13 cellular contexts compared by ENCODE assay signal in the genomic region with DNA sequence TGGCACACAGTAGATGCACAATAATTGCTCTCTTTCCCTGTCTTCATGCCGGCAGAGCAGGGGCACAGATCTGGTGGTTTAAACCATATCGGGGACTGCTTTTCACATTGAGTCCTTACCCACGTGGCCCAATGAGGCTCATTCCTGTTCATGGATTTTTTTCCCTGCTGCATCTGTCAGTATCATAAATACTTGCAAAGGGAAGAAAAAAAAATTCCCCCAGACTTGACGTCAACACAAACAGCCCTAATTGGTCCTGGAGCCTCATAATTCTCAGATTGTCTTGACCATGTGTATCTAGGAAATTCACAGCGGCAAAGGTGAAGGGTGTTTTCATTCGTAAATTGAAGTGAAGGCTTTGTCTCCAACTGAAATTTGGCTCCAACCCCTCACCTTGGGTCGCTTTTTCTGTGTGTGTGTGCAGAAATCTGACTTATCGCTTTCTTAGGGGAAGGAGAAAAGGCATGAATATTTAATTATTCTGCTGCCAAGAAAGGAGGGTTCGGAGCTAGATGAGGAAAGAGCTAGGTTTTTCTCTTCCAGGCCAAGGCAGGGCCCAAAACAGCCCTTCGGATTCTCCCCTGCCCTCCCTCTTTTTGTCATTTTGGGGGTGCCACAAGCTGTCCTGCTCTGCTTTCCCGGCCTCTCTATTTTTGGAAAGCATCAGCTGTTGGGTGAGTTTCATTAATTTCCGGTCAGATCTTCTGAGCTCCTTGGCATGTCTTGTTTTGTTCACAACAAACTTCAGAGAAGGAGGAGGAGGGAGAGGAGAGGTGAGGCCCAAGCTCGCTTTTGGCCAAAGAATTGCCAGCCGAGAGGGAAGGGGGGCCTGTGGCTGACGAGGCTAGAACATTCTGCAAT. TPM values are rescaled to one million over a fixed set of nuclear protein-coding genes. Genes with fewer than 3 reads are reported as not detected.
A peak's percentile ranks its signal among the peaks of the same experiment; 100 is the strongest.
DNase-seq lines count a peak whose midpoint lies in the region; ATAC-seq and TF ChIP-seq lines count a peak whose summit lies in the region.
"Had no signal": no experiment of that assay in that cellular context is flagged by ENCODE, and none has a peak within 500 bp of the region (broad histone marks: within the 10 kb centered on the region; RNA-seq: fewer than 3 reads in every experiment).

No MANE protein-coding gene starts in this region.

- H3K14ac ChIP-seq in IMR-90 (replicated peaks; ENCODE audit: low read depth, low read length) (peak overlapping the region; percentile 14), mesenchymal stem cell (ENCODE audit: low read length in 2 of 2) (no peak overlapping the region)

- H3K23ac ChIP-seq in IMR-90 (ENCODE audit: low read depth, low read length) (peak overlapping the region; percentile 21), mesenchymal stem cell (ENCODE audit: low read length in 2 of 2) (no peak overlapping the region)

- peak overlapping the region; percentile 84 for H2AFZ ChIP-seq in IMR-90 (replicated peaks; ENCODE audit: low read length, poor library complexity)
- H2AFZ ChIP-seq in mesenchymal stem cell (ENCODE audit: low read depth, low read length), result no peak overlapping the region

- dilution Hi-C loops in IMR-90 (cut with HindIII; ENCODE audit: low sequenced_read_pairs, unreplicated experiment), result no loop called here

- H3K18ac ChIP-seq in IMR-90 (ENCODE audit: low read depth, low read length) (peak overlapping the region; percentile 40), mesenchymal stem cell (ENCODE audit: low read depth in 1 of 2, low read length in 2 of 2) (peak overlapping the region in 1 of 2 experiments; percentile 80)

- peak overlapping the region; percentile 52 to 83 for H2BK12ac ChIP-seq in mesenchymal stem cell (ENCODE audit: low read length in 2 of 2)

- H2BK15ac ChIP-seq in IMR-90 (ENCODE audit: low read depth, low read length) (peak overlapping the region; percentile 23; the same call in 2 of the 3 replicates), mesenchymal stem cell (ENCODE audit: low read depth, poor library complexity, severe bottlenecking) (peak overlapping the region; percentile 71)

- intact Hi-C loops in IMR-90 (cut with micrococcal nuclease), result no loop called here

- POLR2A ChIA-PET in IMR-90 (lab: Charles Lee; ENCODE audit: unreplicated experiment), result no interaction called here

- H3K9me1 ChIP-seq in IMR-90 (ENCODE audit: insufficient read depth, low read length), result peaks cover 19% of the 10 kb centered on the region; the same call in 1 of the 2 replicates

- 30% methylated on average over 3 of the region's 15 CpGs; no CpG with 5 or more reads in 1 of the 2 experiments for WGBS in IMR-90 (ENCODE audit: extremely low coverage in 2 of 2, insufficient read length in 1 of 2), 2 experiments
- WGBS in mesenchymal stem cell, result 71% methylated on average over 13 of the region's 15 CpGs

- H3K79me1 ChIP-seq in IMR-90 (ENCODE audit: low read depth in 1 of 2, low read length in 2 of 2) (no peaks in the 10 kb centered on the region), mesenchymal stem cell (replicated peaks; ENCODE audit: low read length, poor library complexity, severe bottlenecking) (no peaks in the 10 kb centered on the region)

- DNase-seq in IMR-90 (peak; percentile 68), choroid plexus epithelial cell (ENCODE audit: low read depth) (peak; percentile 50), mesenchymal stem cell (peak; percentile 69), HT-29 (ENCODE audit: low spot score) (no peak)
- no peak for DNase-seq in stimulated activated naive CD8-positive, alpha-beta T cell treated with anti-CD3 and anti-CD28 coated beads, Interleukin-15, amount 100 ng/mL, for 72 hours
- DNase-seq: activated CD4-positive, alpha-beta T cell treated with anti-CD3 and anti-CD28 coated beads for 1 hour; activated naive CD8-positive, alpha-beta T cell treated with anti-CD3 and anti-CD28 coated beads for 36 hours; COR-L47; NCI-H2029 had no signal

- H3K4me2 ChIP-seq in IMR-90 (ENCODE audit: low read depth, low read length) (no peak overlapping the region), mesenchymal stem cell (ENCODE audit: low read length, poor library complexity, severe bottlenecking) (no peak overlapping the region)

- H3K4me3 Mint-ChIP-seq in stimulated activated naive CD8-positive, alpha-beta T cell treated with anti-CD3 and anti-CD28 coated beads, Interleukin-15, amount 100 ng/mL, for 72 hours, result no peak overlapping the region
- H3K4me3 Mint-ChIP-seq: activated naive CD8-positive, alpha-beta T cell treated with anti-CD3 and anti-CD28 coated beads for 36 hours had no signal

- H2BK120ac ChIP-seq in IMR-90 (ENCODE audit: low read depth, low read length) (peak overlapping the region; percentile 81), mesenchymal stem cell (ENCODE audit: low read depth, low read length) (peak overlapping the region; percentile 62)

- TF ChIP-seq POLR2A in IMR-90 (IDR thresholded peaks at IDR 0.05; ENCODE audit: low read depth, low read length), result no peak

- H2BK20ac ChIP-seq in IMR-90 (ENCODE audit: low read depth, low read length), result peak overlapping the region; percentile 67

- H3K4me3 ChIP-seq in IMR-90 (ENCODE audit: insufficient read depth, low read depth, low read length) (no peak overlapping the region), choroid plexus epithelial cell (ENCODE audit: low read depth, low read length) (no peak overlapping the region), mesenchymal stem cell (ENCODE audit: insufficient read depth in 1 of 2, low read depth in 1 of 2, low read length in 2 of 2) (peak overlapping the region in 1 of 2 experiments; percentile 18), stomach smooth muscle (ENCODE audit: low read length in 2 of 2) (peak overlapping the region in 1 of 2 donors; percentile 35)

- H2AK9ac ChIP-seq in IMR-90 (replicated peaks; ENCODE audit: low read depth, low read length, poor library complexity), result peak overlapping the region; percentile 73

- no peaks in the 10 kb centered on the region for H3K9me3 Mint-ChIP-seq in stimulated activated naive CD8-positive, alpha-beta T cell treated with anti-CD3 and anti-CD28 coated beads, Interleukin-15, amount 100 ng/mL, for 72 hours
- H3K9me3 Mint-ChIP-seq: activated naive CD8-positive, alpha-beta T cell treated with anti-CD3 and anti-CD28 coated beads for 36 hours had no signal

- H4K91ac ChIP-seq in IMR-90 (ENCODE audit: insufficient read depth, low read depth, low read length) (peak overlapping the region; percentile 78), mesenchymal stem cell (ENCODE audit: low read length) (no peak overlapping the region)

- H3K27me3 Mint-ChIP-seq in stimulated activated naive CD8-positive, alpha-beta T cell treated with anti-CD3 and anti-CD28 coated beads, Interleukin-15, amount 100 ng/mL, for 72 hours, result no peaks in the 10 kb centered on the region
- H3K27me3 Mint-ChIP-seq: activated naive CD8-positive, alpha-beta T cell treated with anti-CD3 and anti-CD28 coated beads for 36 hours had no signal

- H3K56ac ChIP-seq in IMR-90 (ENCODE audit: extremely low read depth, insufficient read depth, low read length), result peak overlapping the region; percentile 49

- no peak for TF ChIP-seq RAD21 in IMR-90 (IDR thresholded peaks at IDR 0.05; ENCODE audit: low read length)

- H4K20me1 ChIP-seq in IMR-90 (ENCODE audit: insufficient read depth, low read length), result no peaks in the 10 kb centered on the region

- 0 out of 2 replicates have a peak, but pooled peaks have one; percentile 3 for ATAC-seq in IMR-90 (ENCODE audit: low read depth)
- ATAC-seq in GM21723 (IDR thresholded peaks at IDR 0.05; ENCODE audit: unreplicated experiment), result no peak
- ATAC-seq in stimulated activated naive CD8-positive, alpha-beta T cell treated with anti-CD3 and anti-CD28 coated beads, Interleukin-15, amount 100 ng/mL, for 72 hours, result no peak
- ATAC-seq in HG03097 (IDR thresholded peaks at IDR 0.05; ENCODE audit: low FRiP score, unreplicated experiment), result no peak
- ATAC-seq: HCT116 had no signal

- H4K5ac ChIP-seq in IMR-90 (ENCODE audit: low read depth, low read length), result peak overlapping the region; percentile 51

- H3K4me1 Mint-ChIP-seq in stimulated activated naive CD8-positive, alpha-beta T cell treated with anti-CD3 and anti-CD28 coated beads, Interleukin-15, amount 100 ng/mL, for 72 hours, result peaks cover 22% of the 10 kb centered on the region

- H2AK5ac ChIP-seq in IMR-90 (ENCODE audit: low read depth, low read length), result peak overlapping the region; percentile 62
- peak overlapping the region; percentile 29 for H2AK5ac ChIP-seq in mesenchymal stem cell (ENCODE audit: low read length, severe bottlenecking)

- no TSS peak for BruUV-seq in IMR-90 (replicated peaks; lab: Mats Ljungman, UMichigan)

- H3K36me3 ChIP-seq in IMR-90 (ENCODE audit: control insufficient read depth, insufficient read depth, low read length) (no peaks in the 10 kb centered on the region), mesenchymal stem cell (ENCODE audit: control insufficient read depth in 1 of 2, insufficient read depth in 2 of 2, low read depth in 1 of 2, low read length in 2 of 2) (no peaks in the 10 kb centered on the region), stomach smooth muscle (ENCODE audit: control insufficient read depth in 2 of 2, insufficient read depth in 2 of 2, low read length in 2 of 2) (no peaks in the 10 kb centered on the region)

- H3K4me1 ChIP-seq in IMR-90 (ENCODE audit: control insufficient read depth, insufficient read depth, low read length) (peaks cover 22% of the 10 kb centered on the region), mesenchymal stem cell (ENCODE audit: control insufficient read depth, insufficient read depth, low read depth, low read length) (peaks cover 17% of the 10 kb centered on the region), stomach smooth muscle (ENCODE audit: control insufficient read depth, insufficient read depth, low read length) (peaks cover 40% of the 10 kb centered on the region)

- peak overlapping the region; percentile 59 for H3K27ac ChIP-seq in IMR-90 (ENCODE audit: insufficient read depth, low read length)
- no peak overlapping the region for H3K27ac ChIP-seq in mesenchymal stem cell (ENCODE audit: low read length, poor library complexity, severe bottlenecking)
- peak overlapping the region; percentile 58 for H3K27ac ChIP-seq in stomach smooth muscle (ENCODE audit: low read length)

- CTCF ChIA-PET in IMR-90 (lab: Yijun Ruan, JAX), result interaction anchor here (1.0 kb wide), 1 partner anchor 15 kb away, joined by 5 read pairs; no protein-coding TSS in a partner anchor

- H3K27me3 ChIP-seq in IMR-90 (ENCODE audit: control insufficient read depth, insufficient read depth, low read length) (no peaks in the 10 kb centered on the region), mesenchymal stem cell (ENCODE audit: control insufficient read depth in 1 of 2, insufficient read depth in 1 of 2, low read length in 2 of 2) (no peaks in the 10 kb centered on the region), stomach smooth muscle (ENCODE audit: control insufficient read depth in 1 of 2, insufficient read depth in 2 of 2, low read length in 2 of 2) (no peaks in the 10 kb centered on the region)

- TF ChIP-seq CTCF in IMR-90 (conservative IDR thresholded peaks at IDR 0.05; ENCODE audit: low read depth, low read length) (no peak), choroid plexus epithelial cell (conservative IDR thresholded peaks at IDR 0.05; ENCODE audit: low read depth, low read length) (no peak)

- in situ Hi-C loops in IMR-90 (cut with MboI; ENCODE audit: low sequenced_read_pairs), result no loop called here

- peak overlapping the region; percentile 60 to 71 for H4K8ac ChIP-seq in IMR-90 (ENCODE audit: low read depth in 2 of 2, low read length in 2 of 2)
- H4K8ac ChIP-seq in mesenchymal stem cell (ENCODE audit: low read length), result peak overlapping the region; percentile 79

- H3K4ac ChIP-seq in IMR-90 (ENCODE audit: low read depth, low read length) (peak overlapping the region; percentile 51), mesenchymal stem cell (ENCODE audit: low read depth in 1 of 2, low read length in 2 of 2) (no peak overlapping the region)

- no peak overlapping the region for H3K27ac Mint-ChIP-seq in stimulated activated naive CD8-positive, alpha-beta T cell treated with anti-CD3 and anti-CD28 coated beads, Interleukin-15, amount 100 ng/mL, for 72 hours
- H3K27ac Mint-ChIP-seq: activated naive CD8-positive, alpha-beta T cell treated with anti-CD3 and anti-CD28 coated beads for 36 hours had no signal

- peak overlapping the region; percentile 40; the same call in 1 of the 2 replicates for H3K9ac ChIP-seq in IMR-90 (ENCODE audit: low read depth, low read length)
- H3K9ac ChIP-seq in mesenchymal stem cell (ENCODE audit: low read length), result peak overlapping the region; percentile 85
- H3K9ac ChIP-seq in stomach smooth muscle (ENCODE audit: low read length in 2 of 2), result peak overlapping the region; percentile 17 to 51

- peak overlapping the region; percentile 18 for H2BK5ac ChIP-seq in IMR-90 (ENCODE audit: low read depth, low read length, poor library complexity, severe bottlenecking)
- H2BK5ac ChIP-seq in mesenchymal stem cell (ENCODE audit: low read depth, low read length, poor library complexity, severe bottlenecking), result no peak overlapping the region

- H3K9me3 ChIP-seq in IMR-90 (ENCODE audit: control insufficient read depth, insufficient read depth, low read length) (no peaks in the 10 kb centered on the region), mesenchymal stem cell (ENCODE audit: control insufficient read depth, low read length) (no peaks in the 10 kb centered on the region), stomach smooth muscle (ENCODE audit: control insufficient read depth in 2 of 2, low read length in 2 of 2) (no peaks in the 10 kb centered on the region)

RNA-seq across cellular contexts. Expression of a gene that starts 17.8 kb away (rescaled TPM):
- 0.18 TPM in 1 of 2 replicates, not detected in the other for total RNA-seq in IMR-90 (2012; rRNA removed)
- 0.16 and 0.24 TPM in 2 replicates for polyA plus RNA-seq in IMR-90 (2012; rRNA removed)
- polyA plus RNA-seq in IMR-90 (2012; cell fraction: cytosol; rRNA removed), result not detected in 2 replicates
- polyA plus RNA-seq in IMR-90 (2012; cell fraction: nucleus; rRNA removed; ENCODE audit: low replicate concordance), result 2.0 and 3.7 TPM in 2 replicates
- polyA plus RNA-seq in mesenchymal stem cell (2013, experiment 1 of 2), result 0.03 TPM
- 0.07 TPM for polyA plus RNA-seq in mesenchymal stem cell (2013, experiment 2 of 2)
- not detected in 2 replicates for total RNA-seq in HT-29 (2014; rRNA removed; shearing (Covaris generic))
- total RNA-seq: activated naive CD8-positive, alpha-beta T cell treated with anti-CD3 and anti-CD28 coated beads for 36 hours had no signal

Comparison
In these comparisons a context has a peak if more than half of its experiments do, and no peak if none do; other contexts are left out.
1. DNase-seq: peak in IMR-90 (single experiment), choroid plexus epithelial cell (single experiment) and mesenchymal stem cell (single experiment); none in HT-29 (single experiment) and stimulated activated naive CD8-positive, alpha-beta T cell treated with anti-CD3 and anti-CD28 coated beads, Interleukin-15, amount 100 ng/mL, for 72 hours (0 of 2).
2. H3K9ac ChIP-seq: peak in every context shown above with its lines; median percentile 85 in mesenchymal stem cell; 40 in IMR-90; 34 in stomach smooth muscle.